Comparison of ENCODE assay signal across 22 cellular contexts in the genomic region with DNA sequence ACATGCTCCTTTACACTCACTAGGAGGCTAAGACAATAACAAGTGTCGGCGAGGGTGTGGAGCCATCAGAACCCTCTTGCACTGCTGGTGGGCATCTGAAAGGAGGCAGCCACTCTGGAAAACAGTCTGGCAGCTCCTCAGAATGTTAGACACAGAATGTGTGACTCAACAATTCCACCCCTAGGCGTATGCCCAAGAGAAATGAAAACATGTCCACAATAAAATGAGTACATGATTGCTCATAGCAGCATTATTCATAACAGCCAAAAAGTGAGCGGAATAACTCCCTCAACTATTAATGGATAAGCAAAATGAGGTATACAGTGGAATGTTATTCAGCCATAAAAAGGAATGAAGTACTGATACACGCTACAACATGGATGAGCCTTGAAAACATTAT. TPM values are rescaled to one million over a fixed set of nuclear protein-coding genes. Genes with fewer than 3 reads are reported as not detected.
DNase-seq lines count a peak whose midpoint lies in the region; ATAC-seq and TF ChIP-seq lines count a peak whose summit lies in the region.
"Had no signal": no experiment of that assay in that cellular context is flagged by ENCODE, and none has a peak within 500 bp of the region (broad histone marks: within the 10 kb centered on the region; RNA-seq: fewer than 3 reads in every experiment).

No MANE protein-coding gene starts in this region.

- H3K9me3 Mint-ChIP-seq in activated CD4-positive, alpha-beta T cell treated with anti-CD3 and anti-CD28 coated beads for 36 hours (ENCODE audit: low read depth) = peaks cover 8% of the 10 kb centered on the region
- H3K9me3 Mint-ChIP-seq: central memory CD8-positive, alpha-beta T cell had no signal

- H3K36me3 Mint-ChIP-seq in activated CD4-positive, alpha-beta T cell treated with anti-CD3 and anti-CD28 coated beads for 36 hours (ENCODE audit: low read depth) = peaks cover 29% of the 10 kb centered on the region

- POLR2A ChIA-PET in activated CD4-positive, alpha-beta T cell treated with anti-CD3 and anti-CD28 coated beads for 36 hours (lab: Charles Lee) = no interaction called here

- intact Hi-C loops in activated CD4-positive, alpha-beta T cell treated with anti-CD3 and anti-CD28 coated beads for 36 hours (cut with DNase I, micrococcal nuclease) = no loop called here

- no peaks in the 10 kb centered on the region for H3K27me3 Mint-ChIP-seq in activated CD4-positive, alpha-beta T cell treated with anti-CD3 and anti-CD28 coated beads for 36 hours
- H3K27me3 Mint-ChIP-seq: activated B cell treated with CpG ODN at 0.5 μM for 24 hours, T-helper 17 cell had no signal

- H3K4me1 Mint-ChIP-seq in activated CD4-positive, alpha-beta T cell treated with anti-CD3 and anti-CD28 coated beads for 36 hours = peaks cover 8% of the 10 kb centered on the region
- H3K4me1 Mint-ChIP-seq: activated B cell treated with CpG ODN at 0.5 μM for 24 hours; central memory CD8-positive, alpha-beta T cell had no signal

- peak; percentile 37 for DNase-seq in activated CD4-positive, alpha-beta T cell treated with anti-CD3 and anti-CD28 coated beads for 36 hours
- no peak for DNase-seq in activated CD4-positive, alpha-beta T cell treated with anti-CD3 and anti-CD28 coated beads, Interleukin-2, amount 50 U/mL, for 1 hour
- peak; percentile 81 for DNase-seq in ELR (ENCODE audit: low read depth)
- peak; percentile 73 for DNase-seq in RKO (ENCODE audit: low spot score)
- DNase-seq in foreskin fibroblast = peak; percentile 14 to 30
- DNase-seq: activated B cell treated with CpG ODN at 0.5 μM for 24 hours; activated CD8-positive, alpha-beta memory T cell treated with anti-CD3 and anti-CD28 coated beads, Interleukin-2, amount 50 U/mL, for 48 hours; effector memory CD4-positive, alpha-beta T cell; Karpas-422; NCI-H1417 treated with DMSO at 0.1 percent for 48 hours; NK-92 treated with Interleukin-12 subunit alpha and Interleukin-12 subunit beta, amount 100 ng/mL, for 24 hours; occipital lobe; SHP77; T-helper 17 cell had no signal

- no peak overlapping the region for H3K4me3 ChIP-seq in foreskin fibroblast (ENCODE audit: low read depth in 1 of 2, low read length in 2 of 2)
- H3K4me3 ChIP-seq: BLaER1 treated with 17β-estradiol and CSF1 and Interleukin-3, amounts not matched to agents 10 nM and 100 nM had no signal

- H3K4me3 Mint-ChIP-seq in activated CD4-positive, alpha-beta T cell treated with anti-CD3 and anti-CD28 coated beads for 36 hours = no peak overlapping the region
- H3K4me3 Mint-ChIP-seq: activated B cell treated with CpG ODN at 0.5 μM for 24 hours; central memory CD8-positive, alpha-beta T cell; T-helper 17 cell had no signal

- no peak for TF ChIP-seq CTCF in foreskin fibroblast (IDR thresholded peaks at IDR 0.05; ENCODE audit: low read depth, low read length)

- H3K27ac Mint-ChIP-seq in activated CD4-positive, alpha-beta T cell treated with anti-CD3 and anti-CD28 coated beads for 36 hours = peak overlapping the region; percentile 39
- H3K27ac Mint-ChIP-seq: activated B cell treated with CpG ODN at 0.5 μM for 24 hours, T-helper 17 cell had no signal

- ATAC-seq in activated CD4-positive, alpha-beta T cell treated with anti-CD3 and anti-CD28 coated beads for 36 hours = peak; percentile 74
- no peak for ATAC-seq in HG03378 (IDR thresholded peaks at IDR 0.05; ENCODE audit: unreplicated experiment)
- no peak for ATAC-seq in HG03039 (IDR thresholded peaks at IDR 0.05; ENCODE audit: unreplicated experiment)
- no peak for ATAC-seq in GM18498 (IDR thresholded peaks at IDR 0.05; ENCODE audit: unreplicated experiment)
- ATAC-seq: sciatic nerve, T-helper 17 cell had no signal

- CTCF ChIA-PET in activated CD4-positive, alpha-beta T cell treated with anti-CD3 and anti-CD28 coated beads for 36 hours (lab: Charles Lee) = no interaction called here

RNA-seq across cellular contexts. Expression of a gene that starts 57.8 kb away (rescaled TPM):
- total RNA-seq in activated CD4-positive, alpha-beta T cell treated with anti-CD3 and anti-CD28 coated beads for 36 hours = under 1 TPM; 0.11 to 0.39 TPM
- total RNA-seq: activated B cell treated with CpG ODN at 0.5 μM for 24 hours, fibroblast of villous mesenchyme, liver, sciatic nerve had no signal
